1 cellular context compared by ENCODE assay signal in the genomic region with DNA sequence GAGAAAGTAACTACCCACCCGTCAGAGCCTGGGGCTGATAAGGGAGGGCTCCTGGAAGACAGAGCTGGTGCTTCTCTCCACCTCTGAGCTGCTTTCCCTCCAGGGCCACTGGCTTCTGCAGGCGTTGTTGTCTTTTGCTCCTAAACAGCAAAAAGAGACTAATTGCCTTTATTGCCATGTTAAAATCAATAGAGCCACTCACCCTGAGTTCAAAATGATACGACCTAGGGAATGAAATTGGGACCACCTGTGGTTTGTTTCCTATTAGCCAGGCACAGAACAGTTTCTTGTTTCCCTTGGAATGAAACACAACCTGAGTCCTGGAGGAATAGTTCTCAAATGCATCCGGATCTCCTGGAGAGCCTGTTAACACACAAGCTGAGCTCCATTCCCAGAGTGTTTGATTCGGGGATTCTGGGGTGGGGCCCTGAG.
TF ChIP-seq lines count a peak whose summit lies in the region.

No MANE protein-coding gene starts in this region.

TF ChIP-seq in WTC11, 78 proteins besides CTCF, POLR2A, EP300 and RAD21 (continued from another document):
- TF ChIP-seq, protein P1, sequence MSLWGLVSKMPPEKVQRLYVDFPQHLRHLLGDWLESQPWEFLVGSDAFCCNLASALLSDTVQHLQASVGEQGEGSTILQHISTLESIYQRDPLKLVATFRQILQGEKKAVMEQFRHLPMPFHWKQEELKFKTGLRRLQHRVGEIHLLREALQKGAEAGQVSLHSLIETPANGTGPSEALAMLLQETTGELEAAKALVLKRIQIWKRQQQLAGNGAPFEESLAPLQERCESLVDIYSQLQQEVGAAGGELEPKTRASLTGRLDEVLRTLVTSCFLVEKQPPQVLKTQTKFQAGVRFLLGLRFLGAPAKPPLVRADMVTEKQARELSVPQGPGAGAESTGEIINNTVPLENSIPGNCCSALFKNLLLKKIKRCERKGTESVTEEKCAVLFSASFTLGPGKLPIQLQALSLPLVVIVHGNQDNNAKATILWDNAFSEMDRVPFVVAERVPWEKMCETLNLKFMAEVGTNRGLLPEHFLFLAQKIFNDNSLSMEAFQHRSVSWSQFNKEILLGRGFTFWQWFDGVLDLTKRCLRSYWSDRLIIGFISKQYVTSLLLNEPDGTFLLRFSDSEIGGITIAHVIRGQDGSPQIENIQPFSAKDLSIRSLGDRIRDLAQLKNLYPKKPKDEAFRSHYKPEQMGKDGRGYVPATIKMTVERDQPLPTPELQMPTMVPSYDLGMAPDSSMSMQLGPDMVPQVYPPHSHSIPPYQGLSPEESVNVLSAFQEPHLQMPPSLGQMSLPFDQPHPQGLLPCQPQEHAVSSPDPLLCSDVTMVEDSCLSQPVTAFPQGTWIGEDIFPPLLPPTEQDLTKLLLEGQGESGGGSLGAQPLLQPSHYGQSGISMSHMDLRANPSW (CRISPR knock-in tag; conservative IDR thresholded peaks at IDR 0.05; ENCODE audit: low read depth) = no peak
- TF ChIP-seq, protein P2, sequence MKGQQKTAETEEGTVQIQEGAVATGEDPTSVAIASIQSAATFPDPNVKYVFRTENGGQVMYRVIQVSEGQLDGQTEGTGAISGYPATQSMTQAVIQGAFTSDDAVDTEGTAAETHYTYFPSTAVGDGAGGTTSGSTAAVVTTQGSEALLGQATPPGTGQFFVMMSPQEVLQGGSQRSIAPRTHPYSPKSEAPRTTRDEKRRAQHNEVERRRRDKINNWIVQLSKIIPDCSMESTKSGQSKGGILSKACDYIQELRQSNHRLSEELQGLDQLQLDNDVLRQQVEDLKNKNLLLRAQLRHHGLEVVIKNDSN (CRISPR knock-in tag; IDR thresholded peaks at IDR 0.05) = no peak
- TF ChIP-seq, protein P3, sequence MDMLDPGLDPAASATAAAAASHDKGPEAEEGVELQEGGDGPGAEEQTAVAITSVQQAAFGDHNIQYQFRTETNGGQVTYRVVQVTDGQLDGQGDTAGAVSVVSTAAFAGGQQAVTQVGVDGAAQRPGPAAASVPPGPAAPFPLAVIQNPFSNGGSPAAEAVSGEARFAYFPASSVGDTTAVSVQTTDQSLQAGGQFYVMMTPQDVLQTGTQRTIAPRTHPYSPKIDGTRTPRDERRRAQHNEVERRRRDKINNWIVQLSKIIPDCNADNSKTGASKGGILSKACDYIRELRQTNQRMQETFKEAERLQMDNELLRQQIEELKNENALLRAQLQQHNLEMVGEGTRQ (CRISPR knock-in tag; IDR thresholded peaks at IDR 0.05) = no peak
- TF ChIP-seq KAT7 (CRISPR knock-in tag; IDR thresholded peaks at IDR 0.05; ENCODE audit: borderline replicate concordance) = no peak
- TF ChIP-seq OVOL2 (CRISPR knock-in tag; IDR thresholded peaks at IDR 0.05; ENCODE audit: borderline replicate concordance) = no peak
